25 cellular contexts compared by ENCODE assay signal in genomic region chr3:102200560-102200959, GRCh38.
"Had no signal": no experiment of that assay in that cellular context is flagged by ENCODE, and none has a peak within 500 bp of the region (broad histone marks: within the 10 kb centered on the region; RNA-seq: fewer than 3 reads in every experiment).

No MANE protein-coding gene starts in this region.

- H3K4me3 ChIP-seq: MG63 had no signal

- H3K9ac ChIP-seq: KMS-11 had no signal

- H3K27me3 ChIP-seq: MG63 had no signal

- H3K9me3 ChIP-seq: MG63 had no signal

- H3K4me3 Mint-ChIP-seq: activated CD4-positive, alpha-beta memory T cell treated with anti-CD3 and anti-CD28 coated beads for 36 hours; activated CD4-positive, alpha-beta T cell treated with anti-CD3 and anti-CD28 coated beads, Interleukin-2, amount 10 ng/mL, durations not matched to agents 7 days and 5 days; activated naive CD4-positive, alpha-beta T cell treated with anti-CD3 and anti-CD28 coated beads, Interleukin-2, amount 50 U/mL, for 24 hours; T-cell had no signal

- H3K36me3 ChIP-seq: MG63 had no signal

- ATAC-seq: T-cell had no signal

- H3K9me3 Mint-ChIP-seq: activated CD4-positive, alpha-beta memory T cell treated with anti-CD3 and anti-CD28 coated beads for 36 hours; activated CD4-positive, alpha-beta T cell treated with anti-CD3 and anti-CD28 coated beads, Interleukin-2, amount 10 ng/mL, durations not matched to agents 7 days and 5 days had no signal

- DNase-seq: activated CD4-positive, alpha-beta memory T cell treated with anti-CD3 and anti-CD28 coated beads for 36 hours; activated CD4-positive, alpha-beta T cell treated with anti-CD3 and anti-CD28 coated beads, Interleukin-2, amount 10 ng/mL, durations not matched to agents 7 days and 5 days; activated CD4-positive, CD25-positive, alpha-beta regulatory T cell; activated CD8-positive, alpha-beta memory T cell treated with anti-CD3 and anti-CD28 coated beads, Interleukin-2, amount 50 U/mL, for 4 hours; activated naive CD4-positive, alpha-beta T cell; central memory CD4-positive, alpha-beta T cell; MG63; MV-4-11; NCI-H1092 treated with DMSO at 0.1 percent for 48 hours; NCI-H1417 treated with DMSO at 0.1 percent for 48 hours; NCI-H1694; NCI-H2029; NCI-H2107; NCI-H345; NCI-H510A; NCI-H526 treated with DMSO at 0.1 percent for 48 hours; NCI-H82; SIG-M5; T-cell; T1000 had no signal

- FAIRE-seq: bronchial epithelial cell, TTC549 had no signal

- H3K36me3 Mint-ChIP-seq: activated CD4-positive, alpha-beta memory T cell treated with anti-CD3 and anti-CD28 coated beads for 36 hours; activated naive CD4-positive, alpha-beta T cell treated with anti-CD3 and anti-CD28 coated beads, Interleukin-2, amount 50 U/mL, for 24 hours; T-cell had no signal

- H3K4me1 Mint-ChIP-seq: activated CD4-positive, alpha-beta T cell treated with anti-CD3 and anti-CD28 coated beads, Interleukin-2, amount 10 ng/mL, durations not matched to agents 7 days and 5 days; activated naive CD4-positive, alpha-beta T cell treated with anti-CD3 and anti-CD28 coated beads, Interleukin-2, amount 50 U/mL, for 24 hours; T-cell had no signal

- H3K27ac Mint-ChIP-seq: activated CD4-positive, alpha-beta memory T cell treated with anti-CD3 and anti-CD28 coated beads for 36 hours; activated CD4-positive, alpha-beta T cell treated with anti-CD3 and anti-CD28 coated beads, Interleukin-2, amount 10 ng/mL, durations not matched to agents 7 days and 5 days; activated naive CD4-positive, alpha-beta T cell treated with anti-CD3 and anti-CD28 coated beads, Interleukin-2, amount 50 U/mL, for 24 hours; T-cell had no signal

- H3K27me3 Mint-ChIP-seq: activated CD4-positive, alpha-beta memory T cell treated with anti-CD3 and anti-CD28 coated beads for 36 hours; activated CD4-positive, alpha-beta T cell treated with anti-CD3 and anti-CD28 coated beads, Interleukin-2, amount 10 ng/mL, durations not matched to agents 7 days and 5 days; activated naive CD4-positive, alpha-beta T cell treated with anti-CD3 and anti-CD28 coated beads, Interleukin-2, amount 50 U/mL, for 24 hours; T-cell had no signal

- H3K27ac ChIP-seq: KMS-11, VCaP had no signal

- H3K4me2 ChIP-seq: KMS-11 had no signal
